In the genomic region with DNA sequence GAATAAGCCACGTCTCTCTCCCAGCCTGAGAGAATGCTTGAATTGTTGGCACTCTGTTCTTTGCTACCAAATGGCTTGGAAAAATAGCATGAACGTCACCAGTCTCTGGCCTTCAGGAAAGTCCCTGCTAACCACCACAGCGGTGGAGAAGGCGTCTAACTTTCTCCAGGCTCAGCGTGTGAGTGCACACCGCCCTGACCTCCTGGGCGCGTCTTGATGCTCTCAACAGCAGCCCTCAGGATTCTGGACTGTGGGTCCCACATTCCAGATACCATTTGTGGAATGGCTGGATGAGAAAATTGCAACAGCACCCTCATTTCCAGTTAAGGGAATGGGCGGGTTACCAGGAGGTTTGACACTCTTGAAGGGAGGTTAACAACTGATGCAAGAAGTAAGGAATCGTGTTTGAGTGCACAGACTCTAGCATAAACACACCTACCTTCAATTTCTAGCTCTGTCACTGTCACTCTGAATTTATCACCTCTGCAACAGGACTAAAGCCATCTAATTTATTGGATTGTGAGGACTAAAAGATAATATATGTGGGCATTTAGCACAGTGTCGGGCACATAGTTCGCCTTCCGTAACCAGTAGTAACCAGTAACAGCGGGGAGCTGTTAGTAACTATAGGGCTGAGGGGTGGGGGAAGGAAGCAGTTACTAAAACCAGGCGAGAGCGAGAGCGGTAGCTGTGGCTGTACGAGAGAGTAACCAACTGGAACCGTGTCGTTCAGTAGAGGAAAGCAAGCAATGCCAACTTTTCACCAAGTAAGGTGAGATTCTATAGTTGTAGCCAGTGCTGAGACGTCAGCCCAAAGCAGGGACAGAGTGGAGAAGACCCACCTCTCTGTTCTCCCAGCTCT, we compare ENCODE assay signal across 7 cellular contexts. TPM values are rescaled to one million over a fixed set of nuclear protein-coding genes. Genes with fewer than 3 reads are reported as not detected.
A peak's percentile ranks its signal among the peaks of the same experiment; 100 is the strongest.
DNase-seq lines count a peak whose midpoint lies in the region; ATAC-seq, FAIRE-seq and TF ChIP-seq lines count a peak whose summit lies in the region.

No MANE protein-coding gene starts in this region.

- H2BK12ac ChIP-seq in mesenchymal stem cell (ENCODE audit: low read length in 2 of 2), result peak overlapping the region; percentile 0 to 37

- H2AK5ac ChIP-seq in mesenchymal stem cell (ENCODE audit: low read length, severe bottlenecking), result peak overlapping the region; percentile 57

- ATAC-seq in GM18867 (IDR thresholded peaks at IDR 0.05; ENCODE audit: unreplicated experiment), result peak; percentile 68
- ATAC-seq in HG02852 (IDR thresholded peaks at IDR 0.05; ENCODE audit: unreplicated experiment), result peak; percentile 59

- H4K8ac ChIP-seq in mesenchymal stem cell (ENCODE audit: low read length), result peak overlapping the region; percentile 57

- peak overlapping the region; percentile 12 to 69 for H3K18ac ChIP-seq in mesenchymal stem cell (ENCODE audit: low read depth in 1 of 2, low read length in 2 of 2)

- peak overlapping the region; percentile 67 for H3K4me2 ChIP-seq in mesenchymal stem cell (ENCODE audit: low read length, poor library complexity, severe bottlenecking)

- no peaks in the 10 kb centered on the region for H3K9me3 ChIP-seq in SJCRH30 (replicated peaks)
- no peaks in the 10 kb centered on the region for H3K9me3 ChIP-seq in mesenchymal stem cell (ENCODE audit: control insufficient read depth, low read length)
- H3K9me3 ChIP-seq in suprapubic skin, result no peaks in the 10 kb centered on the region

- H3K36me3 ChIP-seq in SJCRH30 (no peaks in the 10 kb centered on the region), bronchial epithelial cell (ENCODE audit: control insufficient read depth, insufficient read depth, low read length) (no peaks in the 10 kb centered on the region), mesenchymal stem cell (ENCODE audit: control insufficient read depth in 1 of 2, insufficient read depth in 2 of 2, low read depth in 1 of 2, low read length in 2 of 2) (peaks cover 12 to 14% of the 10 kb centered on the region in 2 experiments), suprapubic skin (peaks cover 9% of the 10 kb centered on the region)

- H3K23ac ChIP-seq in mesenchymal stem cell (ENCODE audit: low read length in 2 of 2), result no peak overlapping the region

- H2BK120ac ChIP-seq in mesenchymal stem cell (ENCODE audit: low read depth, low read length), result no peak overlapping the region

- peak overlapping the region; percentile 89 for H2AFZ ChIP-seq in mesenchymal stem cell (ENCODE audit: low read depth, low read length)

- no peak overlapping the region for H4K91ac ChIP-seq in mesenchymal stem cell (ENCODE audit: low read length)

- no peak overlapping the region for H3K14ac ChIP-seq in mesenchymal stem cell (ENCODE audit: low read length in 2 of 2)

- H3K4me1 ChIP-seq in SJCRH30 (0 out of 2 replicates have a peak, but pooled peaks cover 3% of the 10 kb centered on the region), mesenchymal stem cell (ENCODE audit: control insufficient read depth, insufficient read depth, low read depth, low read length) (peaks cover 2% of the 10 kb centered on the region), suprapubic skin (peaks cover 19% of the 10 kb centered on the region)

- H3K4me3 ChIP-seq in SJCRH30 (peak overlapping the region; percentile 61), bronchial epithelial cell (ENCODE audit: low read depth, low read length) (peak overlapping the region; percentile 78), mesenchymal stem cell (ENCODE audit: insufficient read depth in 1 of 2, low read depth in 1 of 2, low read length in 2 of 2) (peak overlapping the region in 1 of 2 experiments; percentile 83), suprapubic skin (peak overlapping the region; percentile 67)

- TF ChIP-seq POLR2A in suprapubic skin (IDR thresholded peaks at IDR 0.05), result no peak

- H3K9ac ChIP-seq in mesenchymal stem cell (ENCODE audit: low read length), result peak overlapping the region; percentile 94

- H3K27ac ChIP-seq in SJCRH30, result peak overlapping the region; percentile 70
- H3K27ac ChIP-seq in mesenchymal stem cell (ENCODE audit: low read length, poor library complexity, severe bottlenecking), result peak overlapping the region; percentile 8
- H3K27ac ChIP-seq in suprapubic skin, result peak overlapping the region; percentile 96

- DNase-seq in SJCRH30 (peak in 1 of 2 experiments; percentile 34), bronchial epithelial cell (ENCODE audit: low read depth) (peak; percentile 31), mesenchymal stem cell (peak; percentile 66), suprapubic skin (ENCODE audit: low spot score in 2 of 2) (no peak), H4 (ENCODE audit: low spot score) (no peak)

- H3K27me3 ChIP-seq in SJCRH30, result no peaks in the 10 kb centered on the region
- H3K27me3 ChIP-seq in bronchial epithelial cell (ENCODE audit: control insufficient read depth, insufficient read depth, low read length), result no peaks in the 10 kb centered on the region
- no peaks in the 10 kb centered on the region for H3K27me3 ChIP-seq in mesenchymal stem cell (ENCODE audit: control insufficient read depth in 1 of 2, insufficient read depth in 1 of 2, low read length in 2 of 2)
- H3K27me3 ChIP-seq in suprapubic skin, result no peaks in the 10 kb centered on the region

- H2BK5ac ChIP-seq in mesenchymal stem cell (ENCODE audit: low read depth, low read length, poor library complexity, severe bottlenecking), result no peak overlapping the region

- H3K79me1 ChIP-seq in mesenchymal stem cell (replicated peaks; ENCODE audit: low read length, poor library complexity, severe bottlenecking), result peaks cover 7% of the 10 kb centered on the region

- no peak for TF ChIP-seq EP300 in suprapubic skin (IDR thresholded peaks at IDR 0.05)

- no peak for TF ChIP-seq CTCF in bronchial epithelial cell (IDR thresholded peaks at IDR 0.05; ENCODE audit: insufficient read depth, low read length, severe bottlenecking)
- no peak for TF ChIP-seq CTCF in suprapubic skin (IDR thresholded peaks at IDR 0.05)

- FAIRE-seq in bronchial epithelial cell (lab: Jason Lieb, UNC), result no peak

- WGBS in mesenchymal stem cell, result 87% methylated on average over 19 of the region's 21 CpGs
- WGBS in suprapubic skin, result 60% methylated on average over 21 of the region's 21 CpGs

- no peak overlapping the region for H2BK15ac ChIP-seq in mesenchymal stem cell (ENCODE audit: low read depth, poor library complexity, severe bottlenecking)

- H3K4ac ChIP-seq in mesenchymal stem cell (ENCODE audit: low read depth in 1 of 2, low read length in 2 of 2), result peak overlapping the region in 1 of 2 experiments; percentile 9

RNA-seq across cellular contexts. Expression of gene PLGRKT, which starts 0.8 kb away (rescaled TPM):
- 7.9 and 9.8 TPM in 2 replicates for total RNA-seq in SJCRH30 (2014; rRNA removed; shearing (Covaris generic))
- total RNA-seq in bronchial epithelial cell (22.9 and 28.3 TPM in 2 replicates), suprapubic skin (10 to 100 TPM in 3 of 4 donors, 1 to 10 TPM in 1; 6.9 to 18.5 (median 13.4) TPM)
- 15.5 TPM for polyA plus RNA-seq in mesenchymal stem cell (2013, experiment 1 of 2)
- 20.4 TPM for polyA plus RNA-seq in mesenchymal stem cell (2013, experiment 2 of 2)
- 19.5 and 19.7 TPM in 2 replicates for total RNA-seq in H4 (2014; rRNA removed; shearing (Covaris generic))

RNA-seq across cellular contexts. Expression of gene CD274, which starts 11.8 kb away (rescaled TPM):
- total RNA-seq in SJCRH30 (2014; rRNA removed; shearing (Covaris generic)), result 0.49 and 1.8 TPM in 2 replicates
- total RNA-seq in bronchial epithelial cell (5.3 and 5.8 TPM in 2 replicates), suprapubic skin (1 to 10 TPM in 1 of 4 donors, under 1 TPM in 2, not detected in 1; 0.15 to 1.6 (median 0.64) TPM)
- 3.9 TPM for polyA plus RNA-seq in mesenchymal stem cell (2013, experiment 1 of 2)
- polyA plus RNA-seq in mesenchymal stem cell (2013, experiment 2 of 2), result 3.9 TPM
- 0.95 and 1.1 TPM in 2 replicates for total RNA-seq in H4 (2014; rRNA removed; shearing (Covaris generic))

Comparison
In these comparisons a context has a peak if more than half of its experiments do, and no peak if none do; other contexts are left out.
1. DNase-seq: peak in bronchial epithelial cell (single experiment) and mesenchymal stem cell (single experiment); none in suprapubic skin (0 of 2) and H4 (single experiment).
2. H3K27ac ChIP-seq: peak in every context shown above with its lines; median percentile 96 in suprapubic skin; 70 in SJCRH30; 8 in mesenchymal stem cell.